In genomic region chr19:53447196-53447595, GRCh38 we compare ENCODE assay signal across 1 cellular context. TPM values are rescaled to one million over a fixed set of nuclear protein-coding genes. Genes with fewer than 3 reads are reported as not detected.
"Had no signal": no experiment of that assay in that cellular context is flagged by ENCODE, and none has a peak within 500 bp of the region (broad histone marks: within the 10 kb centered on the region; RNA-seq: fewer than 3 reads in every experiment).

No MANE protein-coding gene starts in this region.

RNA-seq across cellular contexts. Expression of gene ZNF813, which starts 20.3 kb away (rescaled TPM):
- total RNA-seq: HT-29 had no signal
